16 cellular contexts compared by ENCODE assay signal in genomic region chr17:21089145-21089544, GRCh38. TPM values are rescaled to one million over a fixed set of nuclear protein-coding genes. Genes with fewer than 3 reads are reported as not detected.
DNase-seq lines count a peak whose midpoint lies in the region; ATAC-seq, FAIRE-seq and TF ChIP-seq lines count a peak whose summit lies in the region.
"Had no signal": no experiment of that assay in that cellular context is flagged by ENCODE, and none has a peak within 500 bp of the region (broad histone marks: within the 10 kb centered on the region; RNA-seq: fewer than 3 reads in every experiment).

No MANE protein-coding gene starts in this region.

- H3K4me2 ChIP-seq in keratinocyte (ENCODE audit: control insufficient read depth, extremely low read depth, insufficient read depth, low read depth, low read length) (no peak overlapping the region), HepG2 (ENCODE audit: low read depth, low read length) (no peak overlapping the region)

- H3K4me3 ChIP-seq in keratinocyte (ENCODE audit: control insufficient read depth in 2 of 3, extremely low read depth in 1 of 3, insufficient read depth in 2 of 3, low read depth in 1 of 3, low read length in 3 of 3) (no peak overlapping the region), HepG2 (replicated peaks in 1 of 3; ENCODE audit: insufficient read depth in 1 of 3, low read depth in 2 of 3, low read length in 3 of 3) (no peak overlapping the region), stomach (no peak overlapping the region)
- H3K4me3 ChIP-seq: spleen, testis had no signal

- TF ChIP-seq EP300 in HepG2 (IDR thresholded peaks at IDR 0.05; ENCODE audit: low read depth in 2 of 2, low read length in 2 of 2), result no peak
- no peak for TF ChIP-seq EP300 in HepG2 (CRISPR knock-in tag; IDR thresholded peaks at IDR 0.05; ENCODE audit: borderline replicate concordance)
- TF ChIP-seq EP300 in stomach (IDR thresholded peaks at IDR 0.05), result no peak

- TF ChIP-seq POLR2A in HepG2 (IDR thresholded peaks at IDR 0.05; ENCODE audit: insufficient read depth in 1 of 2, low read depth in 2 of 2, low read length in 2 of 2) (no peak), stomach (IDR thresholded peaks at IDR 0.05) (no peak)

- H3K27ac ChIP-seq in keratinocyte (ENCODE audit: control insufficient read depth, insufficient read depth, low read length), result no peak overlapping the region
- no peak overlapping the region for H3K27ac ChIP-seq in HepG2 (ENCODE audit: extremely low read length, insufficient read depth, low read length)
- H3K27ac ChIP-seq in stomach, result no peak overlapping the region
- H3K27ac ChIP-seq: spleen, testis had no signal

- no peaks in the 10 kb centered on the region for H3K79me2 ChIP-seq in keratinocyte (ENCODE audit: control insufficient read depth, insufficient read depth, low read length)
- no peaks in the 10 kb centered on the region for H3K79me2 ChIP-seq in HepG2 (ENCODE audit: insufficient read depth, low read length)

- BruUV-seq in HepG2 (replicated peaks; lab: Mats Ljungman, UMichigan), result no TSS peak

- H3K9me3 ChIP-seq in keratinocyte (ENCODE audit: control insufficient read depth, low read depth, low read length) (no peaks in the 10 kb centered on the region), HepG2 (ENCODE audit: low read length) (no peaks in the 10 kb centered on the region), stomach (peaks cover 0 to 2% (median 0%) of the 10 kb centered on the region in 4 donors)
- H3K9me3 ChIP-seq: spleen, testis had no signal

- H2AFZ ChIP-seq in keratinocyte (ENCODE audit: control insufficient read depth, low read length), result no peak overlapping the region
- no peak overlapping the region for H2AFZ ChIP-seq in HepG2 (ENCODE audit: low read length)

- POLR2A ChIA-PET in HepG2 (lab: Yijun Ruan, JAX), result no interaction called here

- FAIRE-seq in GM19239 (lab: Jason Lieb, UNC), result peak; percentile 64
- FAIRE-seq in keratinocyte (lab: Jason Lieb, UNC), result peak; percentile 73
- no peak for FAIRE-seq in HepG2 (lab: Jason Lieb, UNC)
- FAIRE-seq: astrocyte had no signal

- intact Hi-C loops in HepG2 (cut with micrococcal nuclease; ENCODE audit: unreplicated experiment), result no loop called here
- intact Hi-C loops in stomach (cut with DNase I; ENCODE audit: low total_unique reads), result no loop called here

- H3K36me3 ChIP-seq in keratinocyte (ENCODE audit: control insufficient read depth in 2 of 2, extremely low read depth in 1 of 2, insufficient read depth in 2 of 2, low read length in 2 of 2) (no peaks in the 10 kb centered on the region), HepG2 (replicated peaks in 1 of 2; ENCODE audit: control insufficient read depth in 1 of 2, insufficient read depth in 2 of 2, low read length in 2 of 2) (no peaks in the 10 kb centered on the region), stomach (no peaks in the 10 kb centered on the region)
- H3K36me3 ChIP-seq: spleen had no signal

- H3K9ac ChIP-seq in keratinocyte (ENCODE audit: control insufficient read depth, extremely low read depth, insufficient read depth, low read length), result no peak overlapping the region
- no peak overlapping the region for H3K9ac ChIP-seq in HepG2 (ENCODE audit: insufficient read depth, low read depth, low read length)

- H3K9me1 ChIP-seq in keratinocyte (ENCODE audit: control insufficient read depth, extremely low read depth, insufficient read depth, low read length), result no peaks in the 10 kb centered on the region

- dilution Hi-C loops in keratinocyte (cut with MboI; ENCODE audit: extremely low pct_ligation_motif_present, low sequenced_read_pairs), result no loop called here

- DNase-seq in AG08395 (ENCODE audit: low spot score), result peak; percentile 67
- no peak for DNase-seq in GM19239 (ENCODE audit: insufficient read length, low spot score)
- peak; percentile 51 for DNase-seq in RPMI7951 (ENCODE audit: low read depth)
- DNase-seq in keratinocyte (ENCODE audit: low read depth, low spot score), result no peak
- no peak for DNase-seq in NCI-H2029 treated with DMSO at 0.1 percent for 48 hours (lab: John Stamatoyannopoulos, UW)
- no peak for DNase-seq in HepG2 (ENCODE audit: low spot score)
- DNase-seq in DMS153 (lab: John Stamatoyannopoulos, UW), result no peak
- no peak for DNase-seq in stomach
- DNase-seq: activated CD4-positive, alpha-beta memory T cell treated with anti-CD3 and anti-CD28 coated beads for 36 hours; NCI-H187; NCI-H526 treated with DMSO at 0.1 percent for 48 hours; occipital lobe; SIG-M5; spleen; testis had no signal

- H3K27me3 ChIP-seq in keratinocyte (ENCODE audit: control insufficient read depth, extremely low read depth, insufficient read depth, low read length) (no peaks in the 10 kb centered on the region), HepG2 (ENCODE audit: control insufficient read depth in 1 of 2, insufficient read depth in 2 of 2, low read length in 2 of 2) (peaks cover 0 to 5% of the 10 kb centered on the region in 2 experiments; a peak in 1 of 5 replicates), stomach (no peaks in the 10 kb centered on the region)
- H3K27me3 ChIP-seq: spleen, testis had no signal

- TF ChIP-seq CTCF in keratinocyte (optimal IDR thresholded peaks at IDR 0.05 in 1 of 3, IDR thresholded peaks at IDR 0.05 in 1 of 3, conservative IDR thresholded peaks at IDR 0.05 in 1 of 3; ENCODE audit: extremely low read depth in 1 of 3, insufficient read depth in 2 of 3, low read length in 3 of 3), result no peak
- TF ChIP-seq CTCF in HepG2 (CRISPR knock-in tag; IDR thresholded peaks at IDR 0.05), result no peak
- TF ChIP-seq CTCF in stomach (IDR thresholded peaks at IDR 0.05), result no peak

- no peaks in the 10 kb centered on the region for H4K20me1 ChIP-seq in keratinocyte (ENCODE audit: control insufficient read depth, extremely low read depth, insufficient read depth, low read length)
- H4K20me1 ChIP-seq in HepG2 (ENCODE audit: insufficient read depth, low read length), result no peaks in the 10 kb centered on the region

- CTCF ChIA-PET in HepG2 (lab: Yijun Ruan, JAX; ENCODE audit: low intra/inter-chr PET ratio, low total read pairs), result no interaction called here

- TF ChIP-seq RAD21 in HepG2 (CRISPR knock-in tag; IDR thresholded peaks at IDR 0.05), result no peak

- in situ Hi-C loops in HepG2 (cut with HindIII; ENCODE audit: extremely low pct_ligation_motif_present, low pct_unique_long_range_greater_than_20kb), result no loop called here

- no peak for ATAC-seq in HepG2

- WGBS in HepG2 (ENCODE audit: low lambda C conversion rate), result 0% methylated on average over 1 of the region's 1 CpG
- 37 to 86% (median 68%) methylated on average over 1 of the region's 1 CpG for WGBS in stomach, 5 donors

- H3K4me1 ChIP-seq in keratinocyte (ENCODE audit: control insufficient read depth, extremely low read depth, insufficient read depth, low read length) (no peaks in the 10 kb centered on the region), HepG2 (ENCODE audit: insufficient read depth, low read length) (peaks cover 6% of the 10 kb centered on the region), stomach (no peaks in the 10 kb centered on the region)
- H3K4me1 ChIP-seq: testis had no signal

RNA-seq across cellular contexts. Expression of gene DHRS7B, which starts 37.6 kb away (rescaled TPM):
- total RNA-seq in RPMI7951 (2014; rRNA removed; shearing (Covaris generic)), result 15.9 and 16.3 TPM in 2 replicates
- polyA plus RNA-seq in keratinocyte, result 33.8 to 49.8 TPM (median 34.0 TPM) in 3 replicates
- 32.8 TPM for polyA plus RNA-seq in keratinocyte (2011; ENCODE audit: low read depth)
- polyA plus RNA-seq in keratinocyte (2011; cell fraction: cytosol; rRNA removed), result 27.1 and 35.9 TPM in 2 replicates
- polyA plus RNA-seq in keratinocyte (2011; cell fraction: nucleus; rRNA removed), result 58.0 and 71.1 TPM in 2 replicates
- 34.7 and 39.6 TPM in 2 replicates for polyA plus RNA-seq in keratinocyte (2012; ENCODE audit: low replicate concordance)
- polyA minus RNA-seq in keratinocyte, result 36.8 to 58.2 TPM (median 41.2 TPM) in 3 replicates
- 41.6 TPM for polyA minus RNA-seq in keratinocyte (2011; cell fraction: cytosol; rRNA and poly(A)+ RNA removed)
- polyA minus RNA-seq in keratinocyte (2011; cell fraction: nucleus; rRNA and poly(A)+ RNA removed), result 24.8 and 32.0 TPM in 2 replicates
- 24.3 and 35.8 TPM in 2 replicates for total RNA-seq in HepG2 (2016; rRNA removed; fragmentation: Illumina TruSeq; extraction: Trizol)
- total RNA-seq in HepG2 (2016; cell fraction: cytosol; rRNA removed; fragmentation: Illumina TruSeq; extraction: Trizol; ENCODE audit: low read depth), result 7.6 and 9.8 TPM in 2 replicates
- total RNA-seq in HepG2 (2016; cell fraction: insoluble cytoplasmic fraction; rRNA removed; fragmentation: Illumina TruSeq; extraction: Trizol), result 24.4 and 36.0 TPM in 2 replicates
- 13.4 and 15.9 TPM in 2 replicates for total RNA-seq in HepG2 (2016; cell fraction: membrane; rRNA removed; fragmentation: Illumina TruSeq; extraction: Trizol)
- total RNA-seq in HepG2 (2016; cell fraction: nucleus; rRNA removed; fragmentation: Illumina TruSeq; extraction: Trizol), result 20.1 and 30.9 TPM in 2 replicates
- polyA plus RNA-seq in HepG2 (2011; rRNA removed), result 20.0 TPM in 2 replicates
- polyA plus RNA-seq in HepG2 (2011; cell fraction: cytosol; rRNA removed), result 29.5 and 34.2 TPM in 2 replicates
- 11.5 and 13.2 TPM in 2 replicates for polyA plus RNA-seq in HepG2 (2011; cell fraction: nucleus; rRNA removed)
- polyA plus RNA-seq in HepG2 (2012), result 14.5 and 16.7 TPM in 2 replicates
- 6.8 and 7.5 TPM in 2 replicates for polyA plus RNA-seq in HepG2 (2016; cell fraction: cytosol; fragmentation: Illumina TruSeq; extraction: Trizol; ENCODE audit: low read depth)
- 15.5 and 21.7 TPM in 2 replicates for polyA plus RNA-seq in HepG2 (2016; cell fraction: insoluble cytoplasmic fraction; fragmentation: Illumina TruSeq; extraction: Trizol; ENCODE audit: low read depth)
- polyA plus RNA-seq in HepG2 (2016; cell fraction: membrane; fragmentation: Illumina TruSeq; extraction: Trizol; ENCODE audit: low read depth), result 9.3 and 10.7 TPM in 2 replicates
- polyA plus RNA-seq in HepG2 (2016; cell fraction: nucleus; fragmentation: Illumina TruSeq; extraction: Trizol; ENCODE audit: insufficient read depth, low read depth), result 32.6 and 37.8 TPM in 2 replicates
- 57.3 and 60.6 TPM in 2 replicates for polyA minus RNA-seq in HepG2 (2011; rRNA and poly(A)+ RNA removed; ENCODE audit: low replicate concordance)
- polyA minus RNA-seq in HepG2 (2011; cell fraction: cytosol; rRNA and poly(A)+ RNA removed), result 9.6 and 11.4 TPM in 2 replicates
- polyA minus RNA-seq in HepG2 (2011; cell fraction: nucleus; rRNA and poly(A)+ RNA removed), result 9.2 and 9.7 TPM in 2 replicates
- 10 to 100 TPM in 3 of 5 donors, 1 to 10 TPM in 1, not detected in 1; 5.8 to 32.9 (median 19.5) TPM for total RNA-seq in stomach
- 10 to 100 TPM; 12.8 to 27.8 (median 20.3) TPM for polyA plus RNA-seq in stomach

RNA-seq across cellular contexts. Expression of gene USP22, which starts 46.3 kb away (rescaled TPM):
- total RNA-seq in RPMI7951 (2014; rRNA removed; shearing (Covaris generic)), result 133 and 152 TPM in 2 replicates
- polyA plus RNA-seq in keratinocyte (76.4 to 201 TPM (median 111 TPM) in 3 replicates), HepG2 (2011; rRNA removed) (98.0 and 124 TPM in 2 replicates), stomach (10 to 100 TPM; 28.1 to 38.0 (median 33.5) TPM)
- polyA plus RNA-seq in keratinocyte (2011; ENCODE audit: low read depth), result 35.9 TPM
- polyA plus RNA-seq in keratinocyte (2011; cell fraction: cytosol; rRNA removed), result 105 and 120 TPM in 2 replicates
- 176 and 203 TPM in 2 replicates for polyA plus RNA-seq in keratinocyte (2011; cell fraction: nucleus; rRNA removed)
- polyA plus RNA-seq in keratinocyte (2012; ENCODE audit: low replicate concordance), result 50.9 and 103 TPM in 2 replicates
- polyA minus RNA-seq in keratinocyte, result 227 to 753 TPM (median 238 TPM) in 3 replicates
- polyA minus RNA-seq in keratinocyte (2011; cell fraction: cytosol; rRNA and poly(A)+ RNA removed), result 119 TPM
- 103 and 160 TPM in 2 replicates for polyA minus RNA-seq in keratinocyte (2011; cell fraction: nucleus; rRNA and poly(A)+ RNA removed)
- total RNA-seq in HepG2 (2016; rRNA removed; fragmentation: Illumina TruSeq; extraction: Trizol) (130 and 131 TPM in 2 replicates), stomach (100 to 1,000 TPM; 161 to 394 (median 184) TPM)
- total RNA-seq in HepG2 (2016; cell fraction: cytosol; rRNA removed; fragmentation: Illumina TruSeq; extraction: Trizol; ENCODE audit: low read depth), result 17.2 and 17.3 TPM in 2 replicates
- 119 and 130 TPM in 2 replicates for total RNA-seq in HepG2 (2016; cell fraction: insoluble cytoplasmic fraction; rRNA removed; fragmentation: Illumina TruSeq; extraction: Trizol)
- 54.1 and 54.4 TPM in 2 replicates for total RNA-seq in HepG2 (2016; cell fraction: membrane; rRNA removed; fragmentation: Illumina TruSeq; extraction: Trizol)
- total RNA-seq in HepG2 (2016; cell fraction: nucleus; rRNA removed; fragmentation: Illumina TruSeq; extraction: Trizol), result 79.5 and 96.3 TPM in 2 replicates
- 56.8 and 60.3 TPM in 2 replicates for polyA plus RNA-seq in HepG2 (2011; cell fraction: cytosol; rRNA removed)
- 126 and 139 TPM in 2 replicates for polyA plus RNA-seq in HepG2 (2011; cell fraction: nucleus; rRNA removed)
- 65.0 and 69.3 TPM in 2 replicates for polyA plus RNA-seq in HepG2 (2012)
- polyA plus RNA-seq in HepG2 (2016; cell fraction: cytosol; fragmentation: Illumina TruSeq; extraction: Trizol; ENCODE audit: low read depth), result 4.2 and 4.5 TPM in 2 replicates
- 65.3 and 91.2 TPM in 2 replicates for polyA plus RNA-seq in HepG2 (2016; cell fraction: insoluble cytoplasmic fraction; fragmentation: Illumina TruSeq; extraction: Trizol; ENCODE audit: low read depth)
- polyA plus RNA-seq in HepG2 (2016; cell fraction: membrane; fragmentation: Illumina TruSeq; extraction: Trizol; ENCODE audit: low read depth), result 18.3 and 19.5 TPM in 2 replicates
- 101 and 103 TPM in 2 replicates for polyA plus RNA-seq in HepG2 (2016; cell fraction: nucleus; fragmentation: Illumina TruSeq; extraction: Trizol; ENCODE audit: insufficient read depth, low read depth)
- polyA minus RNA-seq in HepG2 (2011; rRNA and poly(A)+ RNA removed; ENCODE audit: low replicate concordance), result 337 and 421 TPM in 2 replicates
- polyA minus RNA-seq in HepG2 (2011; cell fraction: cytosol; rRNA and poly(A)+ RNA removed), result 104 and 120 TPM in 2 replicates
- 71.7 and 94.2 TPM in 2 replicates for polyA minus RNA-seq in HepG2 (2011; cell fraction: nucleus; rRNA and poly(A)+ RNA removed)

Comparison
In these comparisons a context has a peak if more than half of its experiments do, and no peak if none do; other contexts are left out.
1. DNase-seq: peak in AG08395 (single experiment) and RPMI7951 (single experiment); none in GM19239 (single experiment), keratinocyte (single experiment), NCI-H2029 treated with DMSO at 0.1 percent for 48 hours (single experiment), HepG2 (single experiment), DMS153 (single experiment) and stomach (single experiment).